In genomic region chr5:172778223-172778814, GRCh38 we compare ENCODE assay signal across 8 cellular contexts. TPM values are rescaled to one million over a fixed set of nuclear protein-coding genes. Genes with fewer than 3 reads are reported as not detected.
A peak's percentile ranks its signal among the peaks of the same experiment; 100 is the strongest.
DNase-seq lines count a peak whose midpoint lies in the region; ATAC-seq and TF ChIP-seq lines count a peak whose summit lies in the region.

No MANE protein-coding gene starts in this region.

- H3K27ac ChIP-seq in CD4-positive, CD25-positive, alpha-beta regulatory T cell (ENCODE audit: insufficient read depth, low read length, poor library complexity, severe bottlenecking): peak overlapping the region; percentile 94

- H3K36me3 Mint-ChIP-seq in CD4-positive, CD25-positive, alpha-beta regulatory T cell: no peaks in the 10 kb centered on the region
- no peaks in the 10 kb centered on the region for H3K36me3 Mint-ChIP-seq in chondrocyte (ENCODE audit: low read depth)
- H3K36me3 Mint-ChIP-seq in natural killer cell treated with Interleukin-12 subunit alpha and Interleukin-12 subunit beta and Interleukin-15 and Interleukin-18, amount 100 ng/mL, for 72 hours: no peaks in the 10 kb centered on the region

- ATAC-seq in CD4-positive, CD25-positive, alpha-beta regulatory T cell (ENCODE audit: low read depth in 2 of 2): no peak
- ATAC-seq in natural killer cell treated with Interleukin-12 subunit alpha and Interleukin-12 subunit beta and Interleukin-15 and Interleukin-18, amount 100 ng/mL, for 72 hours: peak; percentile 57 to 69

- peak overlapping the region; percentile 39 to 83 (median 70) for H3K4me3 Mint-ChIP-seq in CD4-positive, CD25-positive, alpha-beta regulatory T cell
- no peak overlapping the region for H3K4me3 Mint-ChIP-seq in chondrocyte (ENCODE audit: unreplicated experiment)
- H3K4me3 Mint-ChIP-seq in natural killer cell treated with Interleukin-12 subunit alpha and Interleukin-12 subunit beta and Interleukin-15 and Interleukin-18, amount 100 ng/mL, for 72 hours: peak overlapping the region; percentile 83

- H3K9ac ChIP-seq in Loucy (ENCODE audit: low read depth, low read length, poor library complexity, severe bottlenecking): no peak overlapping the region

- peak overlapping the region; percentile 44 for H3K4me2 ChIP-seq in Loucy (ENCODE audit: low read depth, low read length, poor library complexity, severe bottlenecking)

- no peak for TF ChIP-seq CTCF in Loucy (conservative IDR thresholded peaks at IDR 0.05; ENCODE audit: low read length)
- no peak for TF ChIP-seq CTCF in chondrocyte (IDR thresholded peaks at IDR 0.05)
- no peak for TF ChIP-seq CTCF in GM20000 (IDR thresholded peaks at IDR 0.05; ENCODE audit: extremely low read depth, missing control alignments)

- H2AFZ ChIP-seq in Loucy (ENCODE audit: low read length): no peak overlapping the region

- H3K4me3 ChIP-seq in CD4-positive, CD25-positive, alpha-beta regulatory T cell (ENCODE audit: low read depth, low read length): peak overlapping the region; percentile 77
- H3K4me3 ChIP-seq in Loucy (ENCODE audit: low read length, poor library complexity, severe bottlenecking): no peak overlapping the region

- no peaks in the 10 kb centered on the region for H3K27me3 Mint-ChIP-seq in CD4-positive, CD25-positive, alpha-beta regulatory T cell
- H3K27me3 Mint-ChIP-seq in chondrocyte (ENCODE audit: low read depth): no peaks in the 10 kb centered on the region
- no peaks in the 10 kb centered on the region for H3K27me3 Mint-ChIP-seq in natural killer cell treated with Interleukin-12 subunit alpha and Interleukin-12 subunit beta and Interleukin-15 and Interleukin-18, amount 100 ng/mL, for 72 hours

- no peak for DNase-seq in CD4-positive, CD25-positive, alpha-beta regulatory T cell
- DNase-seq in chondrocyte (ENCODE audit: low spot score) (no peak), OCI-M2 (lab: John Stamatoyannopoulos, UW; ENCODE audit: unreplicated experiment) (no peak), NCI-H2227 treated with DMSO at 0.1 percent for 48 hours (lab: John Stamatoyannopoulos, UW) (no peak), GM20000 (ENCODE audit: low spot score) (no peak), foreskin melanocyte (no peak)
- DNase-seq in natural killer cell treated with Interleukin-12 subunit alpha and Interleukin-12 subunit beta and Interleukin-15 and Interleukin-18, amount 100 ng/mL, for 72 hours (ENCODE audit: low spot score): peak; percentile 66

- H3K4me1 Mint-ChIP-seq in CD4-positive, CD25-positive, alpha-beta regulatory T cell: peaks cover 18 to 44% (median 34%) of the 10 kb centered on the region in 4 donors
- peaks cover 59% of the 10 kb centered on the region for H3K4me1 Mint-ChIP-seq in chondrocyte (ENCODE audit: low read depth)
- peaks cover 44 to 49% of the 10 kb centered on the region in 2 donors for H3K4me1 Mint-ChIP-seq in natural killer cell treated with Interleukin-12 subunit alpha and Interleukin-12 subunit beta and Interleukin-15 and Interleukin-18, amount 100 ng/mL, for 72 hours (ENCODE audit: low read depth in 2 of 2)

- H3K9me3 ChIP-seq in CD4-positive, CD25-positive, alpha-beta regulatory T cell (ENCODE audit: control insufficient read depth in 2 of 2, low read length in 2 of 2): no peaks in the 10 kb centered on the region
- H3K9me3 ChIP-seq in Loucy (ENCODE audit: insufficient read depth, low read depth, low read length): no peaks in the 10 kb centered on the region

- H3K27me3 ChIP-seq in CD4-positive, CD25-positive, alpha-beta regulatory T cell (ENCODE audit: control insufficient read depth, insufficient read depth, low read length): no peaks in the 10 kb centered on the region
- H3K27me3 ChIP-seq in Loucy (ENCODE audit: insufficient read depth, low read length, poor library complexity, severe bottlenecking): no peaks in the 10 kb centered on the region

- H3F3A ChIP-seq in Loucy (ENCODE audit: low read depth): no peaks in the 10 kb centered on the region

- peaks cover 30% of the 10 kb centered on the region for H3K4me1 ChIP-seq in CD4-positive, CD25-positive, alpha-beta regulatory T cell (ENCODE audit: control insufficient read depth, insufficient read depth, low read length, poor library complexity, severe bottlenecking)
- peaks cover 11% of the 10 kb centered on the region for H3K4me1 ChIP-seq in Loucy (ENCODE audit: insufficient read depth, low read length, poor library complexity, severe bottlenecking)

- no peaks in the 10 kb centered on the region for H3K9me2 ChIP-seq in Loucy (replicated peaks; ENCODE audit: low read depth, low read length)

- H3K27ac Mint-ChIP-seq in CD4-positive, CD25-positive, alpha-beta regulatory T cell: peak overlapping the region; percentile 94 to 96 (median 96)
- H3K27ac Mint-ChIP-seq in chondrocyte (ENCODE audit: unreplicated experiment): peak overlapping the region; percentile 93
- peak overlapping the region; percentile 92 to 97 for H3K27ac Mint-ChIP-seq in natural killer cell treated with Interleukin-12 subunit alpha and Interleukin-12 subunit beta and Interleukin-15 and Interleukin-18, amount 100 ng/mL, for 72 hours

- H4K20me1 ChIP-seq in Loucy (ENCODE audit: insufficient read depth, low read length, poor library complexity, severe bottlenecking): no peaks in the 10 kb centered on the region

- no peaks in the 10 kb centered on the region for H3K9me3 Mint-ChIP-seq in CD4-positive, CD25-positive, alpha-beta regulatory T cell
- no peaks in the 10 kb centered on the region for H3K9me3 Mint-ChIP-seq in chondrocyte (ENCODE audit: low read depth)
- H3K9me3 Mint-ChIP-seq in natural killer cell treated with Interleukin-12 subunit alpha and Interleukin-12 subunit beta and Interleukin-15 and Interleukin-18, amount 100 ng/mL, for 72 hours: no peaks in the 10 kb centered on the region

- no peaks in the 10 kb centered on the region for H3K79me2 ChIP-seq in Loucy (ENCODE audit: insufficient read depth, low read length)

- H3K36me3 ChIP-seq in CD4-positive, CD25-positive, alpha-beta regulatory T cell (ENCODE audit: control insufficient read depth, insufficient read depth, low read length): no peaks in the 10 kb centered on the region
- no peaks in the 10 kb centered on the region for H3K36me3 ChIP-seq in Loucy (ENCODE audit: insufficient read depth, low read length)

RNA-seq across cellular contexts. Expression of gene DUSP1, which starts 7.3 kb away (rescaled TPM):
- 2,095 TPM for total RNA-seq in CD4-positive, CD25-positive, alpha-beta regulatory T cell
- 100 to 1,000 TPM; 298 to 551 (median 412) TPM for polyA plus RNA-seq in CD4-positive, CD25-positive, alpha-beta regulatory T cell
- total RNA-seq in chondrocyte: 91.5 to 171 TPM (median 150 TPM) in 3 replicates
- 10 to 100 TPM; 12.4 to 13.6 TPM for total RNA-seq in natural killer cell treated with Interleukin-12 subunit alpha and Interleukin-12 subunit beta and Interleukin-15 and Interleukin-18, amount 100 ng/mL, for 72 hours

RNA-seq across cellular contexts. Expression of gene ERGIC1, which starts 55.7 kb away (rescaled TPM):
- 58.4 TPM for total RNA-seq in CD4-positive, CD25-positive, alpha-beta regulatory T cell
- polyA plus RNA-seq in CD4-positive, CD25-positive, alpha-beta regulatory T cell: 10 to 100 TPM; 15.7 to 20.2 (median 18.4) TPM
- 141 to 154 TPM (median 148 TPM) in 3 replicates for total RNA-seq in chondrocyte
- total RNA-seq in natural killer cell treated with Interleukin-12 subunit alpha and Interleukin-12 subunit beta and Interleukin-15 and Interleukin-18, amount 100 ng/mL, for 72 hours: 10 to 100 TPM; 50.8 to 51.4 TPM

Comparison
In these comparisons a context has a peak if more than half of its experiments do, and no peak if none do; other contexts are left out.
1. ATAC-seq: peak in natural killer cell treated with Interleukin-12 subunit alpha and Interleukin-12 subunit beta and Interleukin-15 and Interleukin-18, amount 100 ng/mL, for 72 hours (2 of 2); none in CD4-positive, CD25-positive, alpha-beta regulatory T cell (0 of 2).
2. RNA of gene DUSP1, which starts 7.3 kb away (total RNA-seq): 2,095 TPM in CD4-positive, CD25-positive, alpha-beta regulatory T cell (single experiment); 91.5 to 171 TPM in chondrocyte and 12.4 to 13.6 TPM in natural killer cell treated with Interleukin-12 subunit alpha and Interleukin-12 subunit beta and Interleukin-15 and Interleukin-18, amount 100 ng/mL, for 72 hours; every median in the first group is over 10 times any median in the second.
3. Peak in every context shown above with its lines, with median percentiles within 50 percentile points of each other: H3K27ac Mint-ChIP-seq.